8 cellular contexts compared by ENCODE assay signal in genomic region chr13:67048084-67048792, GRCh38.
DNase-seq lines count a peak whose midpoint lies in the region; ATAC-seq and TF ChIP-seq lines count a peak whose summit lies in the region.

No MANE protein-coding gene starts in this region.

- ATAC-seq in SK-N-SH treated with all-trans-retinoic acid at 6 μM for 48 hours (peak; percentile 20; the same call in 1 of the 3 replicates), HG03280 (IDR thresholded peaks at IDR 0.05; ENCODE audit: unreplicated experiment) (peak; percentile 72)

- H3K27ac ChIP-seq in SK-N-SH (ENCODE audit: low read depth in 2 of 2, low read length in 1 of 2) (peak overlapping the region in 1 of 2 experiments; percentile 46; a peak in 1 of 4 replicates), caudate nucleus (ENCODE audit: low read depth, low read length) (peak overlapping the region; percentile 83)

- no peak overlapping the region for H2AFZ ChIP-seq in SK-N-SH (ENCODE audit: low read depth)

- H3K36me3 ChIP-seq in SK-N-SH (replicated peaks in 1 of 2; ENCODE audit: control insufficient read depth in 1 of 2, insufficient read depth in 2 of 2, low read length in 1 of 2) (no peaks in the 10 kb centered on the region), skeletal muscle satellite cell (ENCODE audit: insufficient read depth, low read length) (no peaks in the 10 kb centered on the region)

- no peak overlapping the region for H3K4me3 ChIP-seq in SK-N-SH (ENCODE audit: low read depth in 2 of 2, low read length in 1 of 2)
- no peak overlapping the region for H3K4me3 ChIP-seq in skeletal muscle satellite cell (ENCODE audit: low read length)

- H3K4me2 ChIP-seq in SK-N-SH: no peak overlapping the region
- H3K4me2 ChIP-seq in skeletal muscle satellite cell (ENCODE audit: low read length): peak overlapping the region; percentile 70

- no peaks in the 10 kb centered on the region for H4K20me1 ChIP-seq in SK-N-SH (ENCODE audit: insufficient read depth)

- DNase-seq in SK-N-SH: no peak
- no peak for DNase-seq in caudate nucleus (lab: John Stamatoyannopoulos, UW)
- no peak for DNase-seq in NCI-H146 treated with DMSO at 0.1 percent for 48 hours (lab: John Stamatoyannopoulos, UW; ENCODE audit: unreplicated experiment)
- no peak for DNase-seq in activated naive CD4-positive, alpha-beta T cell treated with anti-CD3 and anti-CD28 coated beads, Interleukin-2, amount 50 U/mL, for 16 hours
- no peak for DNase-seq in head of caudate nucleus

- no peaks in the 10 kb centered on the region for H3K79me2 ChIP-seq in SK-N-SH (ENCODE audit: insufficient read depth)

- intact Hi-C loops in head of caudate nucleus (cut with DNase I): no loop called here

- H3K9me3 ChIP-seq in SK-N-SH (no peaks in the 10 kb centered on the region), skeletal muscle satellite cell (replicated peaks; ENCODE audit: low read length) (no peaks in the 10 kb centered on the region)

- no peak for TF ChIP-seq CTCF in SK-N-SH (IDR thresholded peaks at IDR 0.05)

- no peak for TF ChIP-seq EP300 in SK-N-SH (IDR thresholded peaks at IDR 0.05; ENCODE audit: borderline replicate concordance in 1 of 2, low read depth in 1 of 2, low read length in 1 of 2)

- H3K9ac ChIP-seq in SK-N-SH (no peak overlapping the region), skeletal muscle satellite cell (ENCODE audit: low read depth, low read length) (peak overlapping the region; percentile 46)

- no peak for TF ChIP-seq RAD21 in SK-N-SH (IDR thresholded peaks at IDR 0.05; ENCODE audit: low read length)

- H3K27me3 ChIP-seq in SK-N-SH (ENCODE audit: insufficient read depth) (no peaks in the 10 kb centered on the region), skeletal muscle satellite cell (ENCODE audit: control insufficient read depth, insufficient read depth, low read length) (no peaks in the 10 kb centered on the region)

- POLR2A ChIA-PET in SK-N-SH (lab: Yijun Ruan, JAX): no interaction called here

- no peaks in the 10 kb centered on the region for H3K9me2 ChIP-seq in SK-N-SH

- H3K4me1 ChIP-seq in SK-N-SH (ENCODE audit: control insufficient read depth in 1 of 2, insufficient read depth in 2 of 2, low read depth in 1 of 2, low read length in 1 of 2) (no peaks in the 10 kb centered on the region; a peak in 1 of 4 replicates), skeletal muscle satellite cell (ENCODE audit: control insufficient read depth, insufficient read depth, low read length) (peaks cover 23% of the 10 kb centered on the region)

- no peaks in the 10 kb centered on the region for H3F3A ChIP-seq in SK-N-SH (replicated peaks; ENCODE audit: insufficient read depth)

- CTCF ChIA-PET in SK-N-SH (lab: Yijun Ruan, JAX): interaction anchor here (1.0 kb wide), 2 partner anchors 11 to 176 kb away, joined by 3 read pairs; no protein-coding TSS in a partner anchor

- 74% methylated on average over 3 of the region's 3 CpGs for WGBS in SK-N-SH (ENCODE audit: low lambda C conversion rate)

TF ChIP-seq in SK-N-SH treated with all-trans-retinoic acid at 6 μM for 48 hours, 23 proteins besides CTCF, POLR2A, EP300 and RAD21 (continues in another document):
- TF ChIP-seq TOX (CRISPR knock-in tag; IDR thresholded peaks at IDR 0.05; ENCODE audit: borderline replicate concordance) (no peak), CSDC2 (CRISPR knock-in tag; IDR thresholded peaks at IDR 0.05) (no peak), CSRNP3 (CRISPR knock-in tag; IDR thresholded peaks at IDR 0.05) (no peak), SNAI2 (CRISPR knock-in tag; IDR thresholded peaks at IDR 0.05) (no peak), GLIS3 (CRISPR knock-in tag; IDR thresholded peaks at IDR 0.05) (no peak), RARB (CRISPR knock-in tag; IDR thresholded peaks at IDR 0.05) (no peak), ESRRG (CRISPR knock-in tag; IDR thresholded peaks at IDR 0.05) (no peak), PATZ1 (CRISPR knock-in tag; IDR thresholded peaks at IDR 0.05; ENCODE audit: borderline replicate concordance) (no peak), PPARA (CRISPR knock-in tag; IDR thresholded peaks at IDR 0.05; ENCODE audit: borderline replicate concordance) (no peak), ZNF8 (CRISPR knock-in tag; IDR thresholded peaks at IDR 0.05) (no peak)

TF ChIP-seq in SK-N-SH, 30 proteins besides CTCF, POLR2A, EP300 and RAD21:
- TF ChIP-seq TAF1 (IDR thresholded peaks at IDR 0.05; ENCODE audit: borderline replicate concordance, low read depth, low read length): no peak
- TF ChIP-seq, protein P1, sequence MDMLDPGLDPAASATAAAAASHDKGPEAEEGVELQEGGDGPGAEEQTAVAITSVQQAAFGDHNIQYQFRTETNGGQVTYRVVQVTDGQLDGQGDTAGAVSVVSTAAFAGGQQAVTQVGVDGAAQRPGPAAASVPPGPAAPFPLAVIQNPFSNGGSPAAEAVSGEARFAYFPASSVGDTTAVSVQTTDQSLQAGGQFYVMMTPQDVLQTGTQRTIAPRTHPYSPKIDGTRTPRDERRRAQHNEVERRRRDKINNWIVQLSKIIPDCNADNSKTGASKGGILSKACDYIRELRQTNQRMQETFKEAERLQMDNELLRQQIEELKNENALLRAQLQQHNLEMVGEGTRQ (IDR thresholded peaks at IDR 0.05; ENCODE audit: borderline replicate concordance, low read depth, low read length): no peak
- TF ChIP-seq, protein P2, sequence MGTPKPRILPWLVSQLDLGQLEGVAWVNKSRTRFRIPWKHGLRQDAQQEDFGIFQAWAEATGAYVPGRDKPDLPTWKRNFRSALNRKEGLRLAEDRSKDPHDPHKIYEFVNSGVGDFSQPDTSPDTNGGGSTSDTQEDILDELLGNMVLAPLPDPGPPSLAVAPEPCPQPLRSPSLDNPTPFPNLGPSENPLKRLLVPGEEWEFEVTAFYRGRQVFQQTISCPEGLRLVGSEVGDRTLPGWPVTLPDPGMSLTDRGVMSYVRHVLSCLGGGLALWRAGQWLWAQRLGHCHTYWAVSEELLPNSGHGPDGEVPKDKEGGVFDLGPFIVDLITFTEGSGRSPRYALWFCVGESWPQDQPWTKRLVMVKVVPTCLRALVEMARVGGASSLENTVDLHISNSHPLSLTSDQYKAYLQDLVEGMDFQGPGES (IDR thresholded peaks at IDR 0.05; ENCODE audit: low read depth, low read length): no peak
- TF ChIP-seq, protein P3, sequence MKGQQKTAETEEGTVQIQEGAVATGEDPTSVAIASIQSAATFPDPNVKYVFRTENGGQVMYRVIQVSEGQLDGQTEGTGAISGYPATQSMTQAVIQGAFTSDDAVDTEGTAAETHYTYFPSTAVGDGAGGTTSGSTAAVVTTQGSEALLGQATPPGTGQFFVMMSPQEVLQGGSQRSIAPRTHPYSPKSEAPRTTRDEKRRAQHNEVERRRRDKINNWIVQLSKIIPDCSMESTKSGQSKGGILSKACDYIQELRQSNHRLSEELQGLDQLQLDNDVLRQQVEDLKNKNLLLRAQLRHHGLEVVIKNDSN (IDR thresholded peaks at IDR 0.05; ENCODE audit: borderline replicate concordance, low read depth): no peak
- no peak for TF ChIP-seq RXRA (IDR thresholded peaks at IDR 0.05; ENCODE audit: borderline replicate concordance, low read depth)
